Comparison of ENCODE assay signal across 25 cellular contexts in the genomic region with DNA sequence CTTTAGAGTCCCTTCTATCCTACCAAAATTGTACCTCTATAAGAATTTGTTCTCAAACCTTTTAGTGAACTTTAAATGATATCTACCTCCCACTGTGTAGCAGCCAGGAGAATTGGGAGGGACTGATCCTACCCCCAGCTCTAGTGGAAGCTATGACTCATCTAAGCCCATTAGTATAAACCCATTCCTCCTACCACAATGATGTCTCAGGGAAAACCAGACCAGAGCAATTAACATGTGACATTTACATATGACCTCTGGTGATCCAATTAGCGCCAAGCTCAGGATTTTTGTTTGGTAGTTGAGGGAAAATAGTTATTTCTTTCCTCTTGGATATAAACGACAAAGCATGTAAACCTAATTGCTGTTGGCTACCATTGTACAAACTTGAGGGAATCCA. TPM values are rescaled to one million over a fixed set of nuclear protein-coding genes. Genes with fewer than 3 reads are reported as not detected.
DNase-seq lines count a peak whose midpoint lies in the region; ATAC-seq and TF ChIP-seq lines count a peak whose summit lies in the region.
"Had no signal": no experiment of that assay in that cellular context is flagged by ENCODE, and none has a peak within 500 bp of the region (broad histone marks: within the 10 kb centered on the region; RNA-seq: fewer than 3 reads in every experiment).

No MANE protein-coding gene starts in this region.

- TF ChIP-seq POLR2A in esophagus muscularis mucosa (IDR thresholded peaks at IDR 0.05; ENCODE audit: low read depth), result no peak

- no peak overlapping the region for H3K4me3 Mint-ChIP-seq in activated naive CD8-positive, alpha-beta T cell treated with anti-CD3 and anti-CD28 coated beads, Interleukin-2, amount 50 U/mL, for 24 hours
- H3K4me3 Mint-ChIP-seq in activated naive CD8-positive, alpha-beta T cell treated with anti-CD3 and anti-CD28 coated beads for 36 hours, result no peak overlapping the region
- H3K4me3 Mint-ChIP-seq: GM23338 had no signal

- peaks cover 3% of the 10 kb centered on the region for H3K27me3 Mint-ChIP-seq in activated naive CD8-positive, alpha-beta T cell treated with anti-CD3 and anti-CD28 coated beads, Interleukin-2, amount 50 U/mL, for 24 hours
- H3K27me3 Mint-ChIP-seq in activated naive CD8-positive, alpha-beta T cell treated with anti-CD3 and anti-CD28 coated beads for 36 hours, result peaks cover 3% of the 10 kb centered on the region

- intact Hi-C loops in esophagus muscularis mucosa (cut with DNase I), result no loop called here
- intact Hi-C loops in left colon (cut with DNase I, micrococcal nuclease), result no loop called here

- H3K4me1 Mint-ChIP-seq in activated naive CD8-positive, alpha-beta T cell treated with anti-CD3 and anti-CD28 coated beads, Interleukin-2, amount 50 U/mL, for 24 hours, result no peaks in the 10 kb centered on the region
- no peaks in the 10 kb centered on the region for H3K4me1 Mint-ChIP-seq in activated naive CD8-positive, alpha-beta T cell treated with anti-CD3 and anti-CD28 coated beads for 36 hours

- no peaks in the 10 kb centered on the region for H3K36me3 Mint-ChIP-seq in activated naive CD8-positive, alpha-beta T cell treated with anti-CD3 and anti-CD28 coated beads, Interleukin-2, amount 50 U/mL, for 24 hours (ENCODE audit: low read depth)
- H3K36me3 Mint-ChIP-seq in activated naive CD8-positive, alpha-beta T cell treated with anti-CD3 and anti-CD28 coated beads for 36 hours, result no peaks in the 10 kb centered on the region

- H3K9me3 Mint-ChIP-seq in activated naive CD8-positive, alpha-beta T cell treated with anti-CD3 and anti-CD28 coated beads, Interleukin-2, amount 50 U/mL, for 24 hours, result no peaks in the 10 kb centered on the region
- H3K9me3 Mint-ChIP-seq in activated naive CD8-positive, alpha-beta T cell treated with anti-CD3 and anti-CD28 coated beads for 36 hours, result no peaks in the 10 kb centered on the region
- H3K9me3 Mint-ChIP-seq: GM23338 had no signal

- no peak for DNase-seq in activated naive CD8-positive, alpha-beta T cell treated with anti-CD3 and anti-CD28 coated beads, Interleukin-2, amount 50 U/mL, for 24 hours
- DNase-seq in activated naive CD8-positive, alpha-beta T cell treated with anti-CD3 and anti-CD28 coated beads for 36 hours, result no peak
- peak; percentile 93 for DNase-seq in NCI-H82 (lab: John Stamatoyannopoulos, UW)
- DNase-seq in esophagus muscularis mucosa (ENCODE audit: extremely low spot score), result peak; percentile 60
- no peak for DNase-seq in kidney glomerular epithelial cell (lab: John Stamatoyannopoulos, UW)
- no peak for DNase-seq in left colon
- DNase-seq: Calu3, DND-41, KBM-7, MV-4-11, NCI-H1105, NCI-H1436 treated with DMSO at 0.1 percent for 48 hours, NCI-H187 treated with DMSO at 0.1 percent for 48 hours, NCI-H2107, NCI-H524, NCI-H774, PC-9, SJCRH30 had no signal

- no peaks in the 10 kb centered on the region for H3K36me3 ChIP-seq in esophagus muscularis mucosa
- H3K36me3 ChIP-seq: SJCRH30 had no signal

- H3K27ac Mint-ChIP-seq in activated naive CD8-positive, alpha-beta T cell treated with anti-CD3 and anti-CD28 coated beads, Interleukin-2, amount 50 U/mL, for 24 hours, result no peak overlapping the region
- H3K27ac Mint-ChIP-seq in activated naive CD8-positive, alpha-beta T cell treated with anti-CD3 and anti-CD28 coated beads for 36 hours, result no peak overlapping the region
- H3K27ac Mint-ChIP-seq: GM23338 had no signal

- no peaks in the 10 kb centered on the region for H3K4me1 ChIP-seq in esophagus muscularis mucosa
- H3K4me1 ChIP-seq: SJCRH30 had no signal

- ATAC-seq in activated naive CD8-positive, alpha-beta T cell treated with anti-CD3 and anti-CD28 coated beads, Interleukin-2, amount 50 U/mL, for 24 hours, result peak; percentile 72
- ATAC-seq in HG02852 (IDR thresholded peaks at IDR 0.05; ENCODE audit: unreplicated experiment), result no peak
- no peak for ATAC-seq in HG02678 (IDR thresholded peaks at IDR 0.05; ENCODE audit: unreplicated experiment)
- no peak for ATAC-seq in left colon
- ATAC-seq: GM23338, HCT116, Right ventricle myocardium inferior, SK-N-SH treated with all-trans-retinoic acid at 6 μM for 48 hours had no signal

- no peak overlapping the region for H3K4me3 ChIP-seq in esophagus muscularis mucosa
- H3K4me3 ChIP-seq: GM23338, PC-9, SJCRH30 had no signal

- no peaks in the 10 kb centered on the region for H3K27me3 ChIP-seq in esophagus muscularis mucosa
- H3K27me3 ChIP-seq: SJCRH30 had no signal

- TF ChIP-seq EP300 in esophagus muscularis mucosa (IDR thresholded peaks at IDR 0.05), result no peak

- no peak overlapping the region for H3K27ac ChIP-seq in esophagus muscularis mucosa (replicated peaks in 1 of 4)
- H3K27ac ChIP-seq: 22Rv1, PC-9, SJCRH30 had no signal

- TF ChIP-seq CTCF in esophagus muscularis mucosa (IDR thresholded peaks at IDR 0.05), result no peak

- H3K9me3 ChIP-seq in esophagus muscularis mucosa, result no peaks in the 10 kb centered on the region
- H3K9me3 ChIP-seq: SJCRH30 had no signal

- WGBS in esophagus muscularis mucosa, result 79% methylated on average over 2 of the region's 2 CpGs

RNA-seq across cellular contexts. Expression of gene R3HCC1L, which starts 33.1 kb away (rescaled TPM):
- total RNA-seq in activated naive CD8-positive, alpha-beta T cell treated with anti-CD3 and anti-CD28 coated beads for 36 hours, result 10 to 100 TPM; 17.7 to 20.3 TPM
- total RNA-seq in esophagus muscularis mucosa, result 10 to 100 TPM in 1 of 4 donors, 1 to 10 TPM in 3; 9.0 to 11.6 (median 9.9) TPM
- 10 to 100 TPM; 13.9 to 18.1 TPM for total RNA-seq in left colon

Comparison
In these comparisons a context has a peak if more than half of its experiments do, and no peak if none do; other contexts are left out.
1. DNase-seq: peak in NCI-H82 (single experiment) and esophagus muscularis mucosa (single experiment); none in activated naive CD8-positive, alpha-beta T cell treated with anti-CD3 and anti-CD28 coated beads, Interleukin-2, amount 50 U/mL, for 24 hours (single experiment), activated naive CD8-positive, alpha-beta T cell treated with anti-CD3 and anti-CD28 coated beads for 36 hours (single experiment), kidney glomerular epithelial cell (single experiment) and left colon (0 of 2).